Comparison of ENCODE assay signal across 1 cellular context in genomic region chr13:48159436-48160225, GRCh38.
TF ChIP-seq lines count a peak whose summit lies in the region.

No MANE protein-coding gene starts in this region.

TF ChIP-seq in GM23338, 12 proteins besides CTCF, POLR2A, EP300 and RAD21 (continued from another document):
- no peak for TF ChIP-seq ZNF462 (CRISPR knock-in tag; IDR thresholded peaks at IDR 0.05)
- no peak for TF ChIP-seq NANOG (IDR thresholded peaks at IDR 0.05; ENCODE audit: borderline replicate concordance)
- no peak for TF ChIP-seq JUNB (IDR thresholded peaks at IDR 0.05; ENCODE audit: unreplicated experiment)
- no peak for TF ChIP-seq STAT1 (IDR thresholded peaks at IDR 0.05; ENCODE audit: unreplicated experiment)
- TF ChIP-seq EZH2phosphoT487 (IDR thresholded peaks at IDR 0.05; ENCODE audit: unreplicated experiment) = no peak
- TF ChIP-seq ZNF331 (CRISPR knock-in tag; IDR thresholded peaks at IDR 0.05; ENCODE audit: low read depth) = no peak
- TF ChIP-seq, protein P1, sequence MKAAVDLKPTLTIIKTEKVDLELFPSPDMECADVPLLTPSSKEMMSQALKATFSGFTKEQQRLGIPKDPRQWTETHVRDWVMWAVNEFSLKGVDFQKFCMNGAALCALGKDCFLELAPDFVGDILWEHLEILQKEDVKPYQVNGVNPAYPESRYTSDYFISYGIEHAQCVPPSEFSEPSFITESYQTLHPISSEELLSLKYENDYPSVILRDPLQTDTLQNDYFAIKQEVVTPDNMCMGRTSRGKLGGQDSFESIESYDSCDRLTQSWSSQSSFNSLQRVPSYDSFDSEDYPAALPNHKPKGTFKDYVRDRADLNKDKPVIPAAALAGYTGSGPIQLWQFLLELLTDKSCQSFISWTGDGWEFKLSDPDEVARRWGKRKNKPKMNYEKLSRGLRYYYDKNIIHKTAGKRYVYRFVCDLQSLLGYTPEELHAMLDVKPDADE (IDR thresholded peaks at IDR 0.05) = no peak
- TF ChIP-seq ZNF114 (CRISPR knock-in tag; IDR thresholded peaks at IDR 0.05) = no peak
- TF ChIP-seq CREB1 (CRISPR knock-in tag; IDR thresholded peaks at IDR 0.05; ENCODE audit: low read depth) = no peak
